ENCODE assay signal across 26 cellular contexts in genomic region chr19:11025997-11026396, GRCh38.
"Had no signal": no experiment of that assay in that cellular context is flagged by ENCODE, and none has a peak within 500 bp of the region (broad histone marks: within the 10 kb centered on the region; RNA-seq: fewer than 3 reads in every experiment).

No MANE protein-coding gene starts in this region.

- H3K27ac Mint-ChIP-seq: natural killer cell; stimulated activated memory B cell treated with anti-CD40 and anti-IgM and Interleukin-4, amounts not matched to agents 10 μg/mL and 1 μg/mL and 100 μg/mL, for 72 hours; type B pancreatic cell had no signal

- H3K27me3 ChIP-seq: esophagus muscularis mucosa, foreskin keratinocyte, gastroesophageal sphincter, heart right ventricle, right atrium auricular region, testis, tibial artery had no signal

- H3K9me3 ChIP-seq: esophagus muscularis mucosa, gastroesophageal sphincter, heart right ventricle, lower lobe of right lung, prostate gland, right atrium auricular region, testis, tibial artery had no signal

- DNase-seq: cerebellar nuclear complex; cortex of kidney; foreskin keratinocyte; heart right ventricle; hypothalamus; left ventricle myocardium superior; lower lobe of right lung; natural killer cell; stimulated activated CD4-positive, alpha-beta T cell treated with anti-CD3 and anti-CD28 coated beads, Interleukin-12 subunit alpha, Interleukin-12 subunit beta, amount 100 ng/mL, for 4 hours; stimulated activated CD4-positive, alpha-beta T cell treated with anti-CD3 and anti-CD28 coated beads, Interleukin-1b, Interleukin-23, amount 100 ng/mL, for 48 hours; stimulated activated CD4-positive, alpha-beta T cell treated with anti-CD3 and anti-CD28 coated beads, Interleukin-4, amount 100 ng/mL, for 1 hour; stimulated activated naive CD8-positive, alpha-beta T cell treated with anti-CD3 and anti-CD28 coated beads, Interleukin-15, Interleukin-2, amounts not matched to agents 100 U/mL and 50 U/mL, for 24 hours; substantia nigra; testis; tibial artery had no signal

- ATAC-seq: foreskin keratinocyte; gastroesophageal sphincter; heart right ventricle; left ventricle myocardium superior; lower lobe of right lung; natural killer cell; sciatic nerve; stimulated activated memory B cell treated with anti-CD40 and anti-IgM and Interleukin-4, amounts not matched to agents 10 μg/mL and 1 μg/mL and 100 μg/mL, for 72 hours; stimulated activated naive CD8-positive, alpha-beta T cell treated with anti-CD3 and anti-CD28 coated beads, Interleukin-15, Interleukin-2, amounts not matched to agents 100 U/mL and 50 U/mL, for 24 hours had no signal

- H3K9me3 Mint-ChIP-seq: natural killer cell; stimulated activated memory B cell treated with anti-CD40 and anti-IgM and Interleukin-4, amounts not matched to agents 10 μg/mL and 1 μg/mL and 100 μg/mL, for 72 hours; type B pancreatic cell had no signal

- H3K79me2 ChIP-seq: parathyroid adenoma had no signal

- H3K4me1 Mint-ChIP-seq: natural killer cell; stimulated activated memory B cell treated with anti-CD40 and anti-IgM and Interleukin-4, amounts not matched to agents 10 μg/mL and 1 μg/mL and 100 μg/mL, for 72 hours had no signal

- H3K4me2 ChIP-seq: smooth muscle cell had no signal

- H2AFZ ChIP-seq: parathyroid adenoma had no signal

- H3K9ac ChIP-seq: parathyroid adenoma had no signal

- H3K36me3 Mint-ChIP-seq: natural killer cell had no signal

- H3K4me3 Mint-ChIP-seq: natural killer cell; stimulated activated memory B cell treated with anti-CD40 and anti-IgM and Interleukin-4, amounts not matched to agents 10 μg/mL and 1 μg/mL and 100 μg/mL, for 72 hours; type B pancreatic cell had no signal

- H3K27me3 Mint-ChIP-seq: stimulated activated memory B cell treated with anti-CD40 and anti-IgM and Interleukin-4, amounts not matched to agents 10 μg/mL and 1 μg/mL and 100 μg/mL, for 72 hours; type B pancreatic cell had no signal

- H3K4me3 ChIP-seq: esophagus muscularis mucosa, gastroesophageal sphincter, heart right ventricle, lower lobe of right lung, prostate gland, right atrium auricular region, smooth muscle cell, testis, tibial artery had no signal

- FAIRE-seq: endothelial cell of umbilical vein, keratinocyte had no signal

- H3K4me1 ChIP-seq: esophagus muscularis mucosa, foreskin keratinocyte, gastroesophageal sphincter, heart right ventricle, lower lobe of right lung, parathyroid adenoma, prostate gland, right atrium auricular region, testis, tibial artery had no signal

- H3K27ac ChIP-seq: esophagus muscularis mucosa, foreskin keratinocyte, gastroesophageal sphincter, heart right ventricle, lower lobe of right lung, parathyroid adenoma, prostate gland, right atrium auricular region, testis, tibial artery had no signal
